Comparison of ENCODE assay signal across 16 cellular contexts in the genomic region with DNA sequence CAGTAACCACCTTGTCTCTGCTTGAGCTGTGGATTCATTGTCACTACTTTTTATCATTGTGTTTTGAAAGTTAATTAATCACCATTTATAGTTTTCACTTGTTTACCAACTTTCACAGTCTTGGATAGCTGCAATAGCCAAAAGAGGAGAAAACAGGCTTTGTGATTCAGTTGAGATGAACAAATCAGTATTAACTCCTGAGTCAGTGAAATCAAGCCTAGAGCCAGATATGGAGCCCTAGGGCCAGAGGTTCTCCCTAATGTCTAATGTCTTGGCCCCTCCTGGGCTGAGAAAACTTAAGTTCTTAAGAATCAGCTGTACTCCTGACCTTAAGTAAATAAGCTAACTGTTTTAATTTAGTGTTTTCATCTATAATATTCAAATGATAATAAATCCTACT.
"Had no signal": no experiment of that assay in that cellular context is flagged by ENCODE, and none has a peak within 500 bp of the region (broad histone marks: within the 10 kb centered on the region; RNA-seq: fewer than 3 reads in every experiment).

No MANE protein-coding gene starts in this region.

- H3K4me3 Mint-ChIP-seq: activated CD8-positive, alpha-beta memory T cell treated with anti-CD3 and anti-CD28 coated beads, Interleukin-2, amount 10 ng/mL, durations not matched to agents 7 days and 5 days; activated naive CD8-positive, alpha-beta T cell; activated T-cell treated with anti-CD3 and anti-CD28 coated beads, Interleukin-2, amount 50 U/mL, for 4 hours; immature natural killer cell; natural killer cell had no signal

- H3K4me1 ChIP-seq: lower lobe of right lung, stomach, transverse colon had no signal

- H3K4me1 Mint-ChIP-seq: activated CD8-positive, alpha-beta memory T cell treated with anti-CD3 and anti-CD28 coated beads, Interleukin-2, amount 10 ng/mL, durations not matched to agents 7 days and 5 days; immature natural killer cell; natural killer cell had no signal

- DNase-seq: activated CD4-positive, alpha-beta T cell treated with anti-CD3 and anti-CD28 coated beads, Interleukin-2, amount 50 U/mL, for 4 hours; activated CD4-positive, CD25-positive, alpha-beta regulatory T cell treated with anti-CD3 and anti-CD28 coated beads, Interleukin-2, amount 50 U/mL, for 72 hours; activated CD8-positive, alpha-beta memory T cell treated with anti-CD3 and anti-CD28 coated beads, Interleukin-2, amount 10 ng/mL, durations not matched to agents 7 days and 5 days; activated effector memory CD4-positive, alpha-beta T cell treated with anti-CD3 and anti-CD28 coated beads, Interleukin-2, amount 50 U/mL, for 16 hours; activated T-cell treated with anti-CD3 and anti-CD28 coated beads, Interleukin-2, amount 50 U/mL, for 4 hours; immature natural killer cell; left cardiac atrium; lower lobe of right lung; natural killer cell; SHP77; stomach; T-helper 2 cell; transverse colon had no signal

- H3K4me3 ChIP-seq: cardiac muscle cell, lower lobe of right lung, stomach, transverse colon had no signal

- H3K9me3 ChIP-seq: lower lobe of right lung, stomach, transverse colon had no signal

- H3K27ac Mint-ChIP-seq: activated CD8-positive, alpha-beta memory T cell treated with anti-CD3 and anti-CD28 coated beads, Interleukin-2, amount 10 ng/mL, durations not matched to agents 7 days and 5 days; activated naive CD8-positive, alpha-beta T cell; immature natural killer cell; natural killer cell had no signal

- H3K9me3 Mint-ChIP-seq: activated T-cell treated with anti-CD3 and anti-CD28 coated beads, Interleukin-2, amount 50 U/mL, for 4 hours; immature natural killer cell; natural killer cell had no signal

- H3K27ac ChIP-seq: cardiac muscle cell, lower lobe of right lung, stomach had no signal

- H3K27me3 ChIP-seq: cardiac muscle cell, stomach, transverse colon had no signal

- H3K27me3 Mint-ChIP-seq: activated CD8-positive, alpha-beta memory T cell treated with anti-CD3 and anti-CD28 coated beads, Interleukin-2, amount 10 ng/mL, durations not matched to agents 7 days and 5 days; activated naive CD8-positive, alpha-beta T cell had no signal

- H3K36me3 ChIP-seq: cardiac muscle cell, lower lobe of right lung, stomach, transverse colon had no signal

- H3K36me3 Mint-ChIP-seq: activated CD8-positive, alpha-beta memory T cell treated with anti-CD3 and anti-CD28 coated beads, Interleukin-2, amount 10 ng/mL, durations not matched to agents 7 days and 5 days; immature natural killer cell; natural killer cell had no signal

- ATAC-seq: activated CD8-positive, alpha-beta memory T cell treated with anti-CD3 and anti-CD28 coated beads, Interleukin-2, amount 10 ng/mL, durations not matched to agents 7 days and 5 days; activated T-cell treated with anti-CD3 and anti-CD28 coated beads, Interleukin-2, amount 50 U/mL, for 4 hours; left cardiac atrium; lower lobe of right lung; natural killer cell; SK-N-SH treated with all-trans-retinoic acid at 6 μM for 48 hours had no signal
